ENCODE assay signal across 1 cellular context in the genomic region with DNA sequence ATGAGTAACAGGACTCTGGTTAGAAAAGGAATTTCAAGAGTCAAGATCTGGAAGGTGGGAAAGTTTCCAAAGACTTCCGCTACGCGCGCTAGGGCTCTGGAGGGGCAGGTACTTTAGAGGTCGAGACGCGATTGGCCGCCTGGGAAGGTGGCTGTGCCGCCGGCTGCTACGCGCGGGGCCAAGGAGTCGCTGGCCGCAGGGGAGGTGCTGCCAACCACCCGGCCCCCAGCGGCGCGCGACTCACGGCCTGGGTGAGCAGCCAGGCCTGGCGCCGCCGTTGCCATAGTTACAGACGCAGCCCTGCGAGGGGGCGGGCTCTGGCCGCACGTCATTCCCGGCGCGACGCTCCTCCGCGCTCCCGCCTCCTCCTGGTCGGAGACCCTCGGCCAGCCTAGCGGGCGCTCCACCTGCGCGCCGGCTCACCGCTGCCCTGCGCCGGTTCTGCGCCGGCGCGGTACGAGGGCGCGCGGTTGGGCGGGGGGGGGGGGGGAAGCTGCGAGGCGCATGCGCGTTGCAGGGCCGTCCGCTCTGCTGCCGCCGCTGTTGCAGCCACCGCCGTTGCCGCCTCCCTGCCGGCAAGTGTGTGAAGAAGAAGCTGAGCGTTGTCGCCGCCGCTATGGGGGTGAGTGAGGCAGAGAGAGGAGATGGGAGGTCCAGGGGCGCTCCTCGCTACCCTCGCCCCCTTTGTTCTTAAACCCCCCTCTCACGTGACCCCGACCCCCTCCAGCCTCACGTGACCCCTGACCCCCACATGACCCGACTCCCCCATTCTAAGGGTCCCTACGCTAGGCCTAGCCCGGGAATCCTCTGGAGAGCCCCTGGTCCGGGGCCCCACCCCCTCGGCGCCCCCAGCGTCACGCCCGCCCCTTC.
TF ChIP-seq lines count a peak whose summit lies in the region.

A gene (plus strand): TSS at position 522 of the 870 bp plus-strand sequence. CDS start 95 bp downstream, at position 617.

TF ChIP-seq in liver, 16 proteins besides CTCF, POLR2A, EP300 and RAD21 (continued from another document):
- no peak for TF ChIP-seq NR2F2 (IDR thresholded peaks at IDR 0.05)
- peak in 1 of 2 donors; percentile 10 for TF ChIP-seq GABPA (IDR thresholded peaks at IDR 0.05 in 1 of 2, conservative IDR thresholded peaks at IDR 0.05 in 1 of 2)
- no peak for TF ChIP-seq YY1 (IDR thresholded peaks at IDR 0.05)
